8 cellular contexts compared by ENCODE assay signal in genomic region chr2:20051518-20052228, GRCh38. TPM values are rescaled to one million over a fixed set of nuclear protein-coding genes. Genes with fewer than 3 reads are reported as not detected.
A peak's percentile ranks its signal among the peaks of the same experiment; 100 is the strongest.
DNase-seq lines count a peak whose midpoint lies in the region; ATAC-seq and TF ChIP-seq lines count a peak whose summit lies in the region.

Gene LAPTM4A, minus strand, starts transcription at chr2:20051628. Its CDS starts 108 bp downstream, at chr2:20051520.

- H3K23ac ChIP-seq in mesenchymal stem cell (ENCODE audit: low read length in 2 of 2): peak within 1 kb of the TSS; percentile 57 to 71

- H3K36me3 Mint-ChIP-seq in Calu3 (ENCODE audit: insufficient read depth, unreplicated experiment): no peaks in the 10 kb centered on the region

- H3K4me3 ChIP-seq in endocrine pancreas (ENCODE audit: control insufficient read depth, insufficient read depth, low read length) (peak within 1 kb of the TSS; percentile 94), mesenchymal stem cell (ENCODE audit: insufficient read depth in 1 of 2, low read depth in 1 of 2, low read length in 2 of 2) (peak within 1 kb of the TSS; percentile 88 to 91)

- peak within 1 kb of the TSS; percentile 86 for H3K4me2 ChIP-seq in mesenchymal stem cell (ENCODE audit: low read length, poor library complexity, severe bottlenecking)

- H2BK12ac ChIP-seq in mesenchymal stem cell (ENCODE audit: low read length in 2 of 2): peak within 1 kb of the TSS; percentile 43 to 90

- CTCF ChIA-PET in Calu3 (lab: Charles Lee): interaction anchor here (0.6 to 2.0 kb wide), 6 partner anchors 10 to 181 kb away, joined by 3 to 11 read pairs (median 5); no protein-coding TSS in a partner anchor

- H3K36me3 ChIP-seq in endocrine pancreas (ENCODE audit: control insufficient read depth, insufficient read depth, low read length): no peaks in the 10 kb centered on the region
- H3K36me3 ChIP-seq in mesenchymal stem cell (ENCODE audit: control insufficient read depth in 1 of 2, insufficient read depth in 2 of 2, low read depth in 1 of 2, low read length in 2 of 2): no peaks in the 10 kb centered on the region

- peak within 1 kb of the TSS; percentile 98 for H4K91ac ChIP-seq in mesenchymal stem cell (ENCODE audit: low read length)

- H3K27ac ChIP-seq in mesenchymal stem cell (ENCODE audit: low read length, poor library complexity, severe bottlenecking): peak within 1 kb of the TSS; percentile 100

- H3K4me1 Mint-ChIP-seq in Calu3 (ENCODE audit: low read depth, unreplicated experiment): peaks cover 39% of the 10 kb centered on the region

- peak within 1 kb of the TSS; percentile 95 to 99 for H3K4ac ChIP-seq in mesenchymal stem cell (ENCODE audit: low read depth in 1 of 2, low read length in 2 of 2)

- H2BK15ac ChIP-seq in mesenchymal stem cell (ENCODE audit: low read depth, poor library complexity, severe bottlenecking): peak within 1 kb of the TSS; percentile 100

- H2AFZ ChIP-seq in mesenchymal stem cell (ENCODE audit: low read depth, low read length): peak within 1 kb of the TSS; percentile 68

- H3K18ac ChIP-seq in mesenchymal stem cell (ENCODE audit: low read depth in 1 of 2, low read length in 2 of 2): peak within 1 kb of the TSS; percentile 99

- peaks cover 3% of the 10 kb centered on the region for H3K79me1 ChIP-seq in mesenchymal stem cell (replicated peaks; ENCODE audit: low read length, poor library complexity, severe bottlenecking)

- under 1% methylated on average over 41 of the region's 47 CpGs for WGBS in mesenchymal stem cell

- DNase-seq in Calu3 (peak; percentile 96), HUDEP-2 (lab: John Stamatoyannopoulos, UW; ENCODE audit: unreplicated experiment in 76 of 76) (peak in 75 of 76 experiments; percentile 85 to 99 (median 97)), NOMO-1 treated with dmso at 0.1 percent for 144 hours (lab: John Stamatoyannopoulos, UW; ENCODE audit: unreplicated experiment) (peak; percentile 97), mesenchymal stem cell (peak; percentile 100)
- peak; percentile 87 to 91 (median 90) for DNase-seq in activated CD8-positive, alpha-beta memory T cell treated with anti-CD3 and anti-CD28 coated beads for 48 hours (ENCODE audit: low read depth in 2 of 3, low spot score in 2 of 3)
- peak; percentile 92 for DNase-seq in stimulated activated CD8-positive, alpha-beta memory T cell treated with anti-CD3 and anti-CD28 coated beads, Interleukin-12 subunit alpha, Interleukin-12 subunit beta, amount 100 ng/mL, for 4 hours (ENCODE audit: low read depth)

- peak; percentile 93 for ATAC-seq in GM21390 (IDR thresholded peaks at IDR 0.05; ENCODE audit: unreplicated experiment)

- H3K9ac ChIP-seq in endocrine pancreas (ENCODE audit: control insufficient read depth, insufficient read depth, low read length): peak within 1 kb of the TSS; percentile 33
- peak within 1 kb of the TSS; percentile 97 for H3K9ac ChIP-seq in mesenchymal stem cell (ENCODE audit: low read length)

- H3K9me3 Mint-ChIP-seq in Calu3 (ENCODE audit: low read depth, unreplicated experiment): no peaks in the 10 kb centered on the region

- H3K4me3 Mint-ChIP-seq in Calu3 (ENCODE audit: low read depth, unreplicated experiment): no peak within 1 kb of the TSS

- peak within 1 kb of the TSS in 1 of 2 experiments; percentile 73 for H3K14ac ChIP-seq in mesenchymal stem cell (ENCODE audit: low read length in 2 of 2)

- no TSS peak for BruUV-seq in Calu3 (replicated peaks; lab: Mats Ljungman, UMichigan)

- peak within 1 kb of the TSS; percentile 76 for H2AK5ac ChIP-seq in mesenchymal stem cell (ENCODE audit: low read length, severe bottlenecking)

- H3K9me3 ChIP-seq in endocrine pancreas (ENCODE audit: control insufficient read depth, low read length) (no peaks in the 10 kb centered on the region), mesenchymal stem cell (ENCODE audit: control insufficient read depth, low read length) (no peaks in the 10 kb centered on the region)

- intact Hi-C loops in Calu3 (cut with micrococcal nuclease; ENCODE audit: unreplicated experiment): no loop called here

- peak within 1 kb of the TSS; percentile 99 for H4K8ac ChIP-seq in mesenchymal stem cell (ENCODE audit: low read length)

- TF ChIP-seq CTCF in Calu3 (IDR thresholded peaks at IDR 0.05; ENCODE audit: unreplicated experiment): no peak

- H2BK120ac ChIP-seq in mesenchymal stem cell (ENCODE audit: low read depth, low read length): peak within 1 kb of the TSS; percentile 93

- peaks cover 14% of the 10 kb centered on the region for H3K4me1 ChIP-seq in endocrine pancreas (ENCODE audit: control insufficient read depth, insufficient read depth, low read length)
- peaks cover 3% of the 10 kb centered on the region for H3K4me1 ChIP-seq in mesenchymal stem cell (ENCODE audit: control insufficient read depth, insufficient read depth, low read depth, low read length)

- peak within 1 kb of the TSS; percentile 95 for H2BK5ac ChIP-seq in mesenchymal stem cell (ENCODE audit: low read depth, low read length, poor library complexity, severe bottlenecking)

- H3K27me3 ChIP-seq in endocrine pancreas (ENCODE audit: control insufficient read depth, insufficient read depth, low read length): no peaks in the 10 kb centered on the region
- no peaks in the 10 kb centered on the region for H3K27me3 ChIP-seq in mesenchymal stem cell (ENCODE audit: control insufficient read depth in 1 of 2, insufficient read depth in 1 of 2, low read length in 2 of 2)

- H3K27ac Mint-ChIP-seq in Calu3 (ENCODE audit: unreplicated experiment): no peak within 1 kb of the TSS

- H3K27me3 Mint-ChIP-seq in Calu3 (ENCODE audit: unreplicated experiment): no peaks in the 10 kb centered on the region

RNA-seq across cellular contexts. Expression of gene LAPTM4A, which starts in this region (rescaled TPM):
- 129 and 131 TPM in 2 replicates for total RNA-seq in Calu3 (2022)
- polyA plus RNA-seq in mesenchymal stem cell (2013, experiment 1 of 2): 425 TPM
- polyA plus RNA-seq in mesenchymal stem cell (2013, experiment 2 of 2): 455 TPM

Comparison
In these comparisons a context has a peak if more than half of its experiments do, and no peak if none do; other contexts are left out.
1. Peak in every context shown above with its lines: DNase-seq, ATAC-seq, H3K4me3 ChIP-seq and H3K27ac ChIP-seq.